ENCODE assay signal across 22 cellular contexts in genomic region chr12:26572131-26572530, GRCh38.
"Had no signal": no experiment of that assay in that cellular context is flagged by ENCODE, and none has a peak within 500 bp of the region (broad histone marks: within the 10 kb centered on the region; RNA-seq: fewer than 3 reads in every experiment).

No MANE protein-coding gene starts in this region.

- FAIRE-seq: keratinocyte, pancreas had no signal

- H3K27me3 ChIP-seq: gastroesophageal sphincter, heart left ventricle, pancreas, upper lobe of left lung had no signal

- ATAC-seq: activated CD4-positive, CD25-positive, alpha-beta regulatory T cell treated with anti-CD3 and anti-CD28 coated beads, Interleukin-2, amount 50 U/mL, for 24 hours; activated naive CD8-positive, alpha-beta T cell treated with anti-CD3 and anti-CD28 coated beads, Interleukin-2, amount 50 U/mL, for 24 hours; esophagus mucosa; gastroesophageal sphincter; heart left ventricle; lower lobe of right lung; right cardiac atrium; stimulated activated memory B cell treated with anti-CD40 and anti-IgM and Interleukin-4, amounts not matched to agents 10 μg/mL and 1 μg/mL and 100 μg/mL, for 72 hours had no signal

- DNase-seq: activated CD4-positive, alpha-beta memory T cell treated with anti-CD3 and anti-CD28 coated beads, Interleukin-2, amount 10 ng/mL, durations not matched to agents 7 days and 5 days; activated CD4-positive, alpha-beta T cell treated with anti-CD3 and anti-CD28 coated beads, Interleukin-2, amount 10 ng/mL, durations not matched to agents 24 days and 14 days; activated gamma-delta T cell; activated naive CD4-positive, alpha-beta T cell treated with anti-CD3 and anti-CD28 coated beads, Interleukin-2, amount 50 U/mL, for 16 hours; activated naive CD8-positive, alpha-beta T cell treated with anti-CD3 and anti-CD28 coated beads, Interleukin-2, amount 50 U/mL, for 24 hours; anterior cingulate cortex; caudate nucleus; dermis blood vessel endothelial cell; effector memory CD4-positive, alpha-beta T cell; heart left ventricle; lower lobe of right lung; midbrain; right cardiac atrium; stimulated activated CD4-positive, alpha-beta T cell treated with anti-CD3 and anti-CD28 coated beads, Interleukin-12 subunit alpha, Interleukin-12 subunit beta, amount 100 ng/mL, for 4 hours; upper lobe of left lung had no signal

- H3K27ac ChIP-seq: gastroesophageal sphincter, heart left ventricle, lower lobe of right lung, pancreas, SK-N-MC, upper lobe of left lung had no signal

- H3K4me1 ChIP-seq: lower lobe of right lung, pancreas, upper lobe of left lung had no signal

- H3K9me3 ChIP-seq: gastroesophageal sphincter, heart left ventricle, lower lobe of right lung, pancreas, upper lobe of left lung had no signal

- H3K4me3 ChIP-seq: gastroesophageal sphincter, heart left ventricle, lower lobe of right lung, pancreas, SK-N-MC, upper lobe of left lung had no signal

- H3K36me3 ChIP-seq: lower lobe of right lung had no signal
